16 cellular contexts compared by ENCODE assay signal in genomic region chr10:113007821-113008220, GRCh38. TPM values are rescaled to one million over a fixed set of nuclear protein-coding genes. Genes with fewer than 3 reads are reported as not detected.
DNase-seq lines count a peak whose midpoint lies in the region; ATAC-seq and TF ChIP-seq lines count a peak whose summit lies in the region.
"Had no signal": no experiment of that assay in that cellular context is flagged by ENCODE, and none has a peak within 500 bp of the region (broad histone marks: within the 10 kb centered on the region; RNA-seq: fewer than 3 reads in every experiment).

No MANE protein-coding gene starts in this region.

- H3K27ac Mint-ChIP-seq in stimulated activated naive CD8-positive, alpha-beta T cell treated with anti-CD3 and anti-CD28 coated beads, Interleukin-15, Interleukin-2, amounts not matched to agents 100 ng/mL and 50 ng/mL, for 24 hours: no peak overlapping the region
- H3K27ac Mint-ChIP-seq: B cell; T-helper 1 cell treated with Interleukin-12 subunit alpha and Interleukin-12 subunit beta and Interleukin-4 antibody, amounts not matched to agents 30 μg/mL and 1 μg/mL, for 36 hours had no signal

- H3K27ac ChIP-seq in coronary artery: peak overlapping the region; percentile 30 to 63
- H3K27ac ChIP-seq: neutrophil, PC-9, vagina had no signal

- no peaks in the 10 kb centered on the region for H3K36me3 Mint-ChIP-seq in activated T-cell treated with anti-CD3 and anti-CD28 coated beads, Interleukin-2, amount 50 U/mL, for 4 hours (ENCODE audit: insufficient read depth)
- H3K36me3 Mint-ChIP-seq in stimulated activated naive CD8-positive, alpha-beta T cell treated with anti-CD3 and anti-CD28 coated beads, Interleukin-15, Interleukin-2, amounts not matched to agents 100 ng/mL and 50 ng/mL, for 24 hours (ENCODE audit: low read depth): no peaks in the 10 kb centered on the region

- DNase-seq in activated T-cell treated with anti-CD3 and anti-CD28 coated beads, Interleukin-2, amount 50 U/mL, for 4 hours: no peak
- no peak for DNase-seq in activated T-cell treated with anti-CD3 and anti-CD28 coated beads for 4 hours
- peak; percentile 27 to 37 for DNase-seq in NOMO-1 (lab: John Stamatoyannopoulos, UW; ENCODE audit: unreplicated experiment in 2 of 2)
- no peak for DNase-seq in coronary artery (ENCODE audit: low spot score)
- DNase-seq in posterior cingulate gyrus: no peak
- DNase-seq: activated CD8-positive, alpha-beta memory T cell treated with anti-CD3 and anti-CD28 coated beads, Interleukin-2, amount 50 U/mL, for 48 hours; NCI-H2107; PC-9 had no signal

- peak overlapping the region; percentile 75 for H3K4me3 Mint-ChIP-seq in activated T-cell treated with anti-CD3 and anti-CD28 coated beads, Interleukin-2, amount 50 U/mL, for 4 hours
- peak overlapping the region; percentile 74 for H3K4me3 Mint-ChIP-seq in stimulated activated naive CD8-positive, alpha-beta T cell treated with anti-CD3 and anti-CD28 coated beads, Interleukin-15, Interleukin-2, amounts not matched to agents 100 ng/mL and 50 ng/mL, for 24 hours
- H3K4me3 Mint-ChIP-seq: B cell; T-helper 1 cell treated with Interleukin-12 subunit alpha and Interleukin-12 subunit beta and Interleukin-4 antibody, amounts not matched to agents 30 μg/mL and 1 μg/mL, for 36 hours had no signal

- H3K27me3 Mint-ChIP-seq in activated T-cell treated with anti-CD3 and anti-CD28 coated beads, Interleukin-2, amount 50 U/mL, for 4 hours (ENCODE audit: low read depth): peaks cover 55% of the 10 kb centered on the region
- H3K27me3 Mint-ChIP-seq in stimulated activated naive CD8-positive, alpha-beta T cell treated with anti-CD3 and anti-CD28 coated beads, Interleukin-15, Interleukin-2, amounts not matched to agents 100 ng/mL and 50 ng/mL, for 24 hours: peaks cover 73% of the 10 kb centered on the region

- peaks cover 32% of the 10 kb centered on the region for H3K4me1 Mint-ChIP-seq in activated T-cell treated with anti-CD3 and anti-CD28 coated beads, Interleukin-2, amount 50 U/mL, for 4 hours (ENCODE audit: low read depth)
- H3K4me1 Mint-ChIP-seq in stimulated activated naive CD8-positive, alpha-beta T cell treated with anti-CD3 and anti-CD28 coated beads, Interleukin-15, Interleukin-2, amounts not matched to agents 100 ng/mL and 50 ng/mL, for 24 hours (ENCODE audit: low read depth): peaks cover 32% of the 10 kb centered on the region
- H3K4me1 Mint-ChIP-seq: B cell had no signal

- H3K4me3 ChIP-seq in coronary artery: peak overlapping the region; percentile 26
- H3K4me3 ChIP-seq: lung, PC-9, vagina had no signal

- peak; percentile 42 to 60 for ATAC-seq in activated T-cell treated with anti-CD3 and anti-CD28 coated beads, Interleukin-2, amount 50 U/mL, for 4 hours
- ATAC-seq in GM18873 (IDR thresholded peaks at IDR 0.05; ENCODE audit: low FRiP score, unreplicated experiment) (no peak), HG02763 (IDR thresholded peaks at IDR 0.05; ENCODE audit: unreplicated experiment) (no peak)

- TF ChIP-seq CTCF in coronary artery (IDR thresholded peaks at IDR 0.05): no peak

- H3K9me3 Mint-ChIP-seq in activated T-cell treated with anti-CD3 and anti-CD28 coated beads, Interleukin-2, amount 50 U/mL, for 4 hours: no peaks in the 10 kb centered on the region
- H3K9me3 Mint-ChIP-seq in stimulated activated naive CD8-positive, alpha-beta T cell treated with anti-CD3 and anti-CD28 coated beads, Interleukin-15, Interleukin-2, amounts not matched to agents 100 ng/mL and 50 ng/mL, for 24 hours: no peaks in the 10 kb centered on the region
- H3K9me3 Mint-ChIP-seq: T-helper 1 cell treated with Interleukin-12 subunit alpha and Interleukin-12 subunit beta and Interleukin-4 antibody, amounts not matched to agents 30 μg/mL and 1 μg/mL, for 36 hours had no signal

- intact Hi-C loops in posterior cingulate gyrus (cut with DNase I): no loop called here

RNA-seq across cellular contexts. Expression of gene TCF7L2, which starts 57.8 kb away (rescaled TPM):
- 1 to 10 TPM in 1 of 3 donors, under 1 TPM in 2; 0.76 to 1.9 (median 0.90) TPM for total RNA-seq in activated T-cell treated with anti-CD3 and anti-CD28 coated beads, Interleukin-2, amount 50 U/mL, for 4 hours

Comparison
In these comparisons a context has a peak if more than half of its experiments do, and no peak if none do; other contexts are left out.
1. ATAC-seq: peak in activated T-cell treated with anti-CD3 and anti-CD28 coated beads, Interleukin-2, amount 50 U/mL, for 4 hours (2 of 2); none in GM18873 (single experiment) and HG02763 (single experiment).
2. DNase-seq: peak in NOMO-1 (2 of 2); none in activated T-cell treated with anti-CD3 and anti-CD28 coated beads, Interleukin-2, amount 50 U/mL, for 4 hours (single experiment), activated T-cell treated with anti-CD3 and anti-CD28 coated beads for 4 hours (single experiment), coronary artery (single experiment) and posterior cingulate gyrus (0 of 10).